In the genomic region with DNA sequence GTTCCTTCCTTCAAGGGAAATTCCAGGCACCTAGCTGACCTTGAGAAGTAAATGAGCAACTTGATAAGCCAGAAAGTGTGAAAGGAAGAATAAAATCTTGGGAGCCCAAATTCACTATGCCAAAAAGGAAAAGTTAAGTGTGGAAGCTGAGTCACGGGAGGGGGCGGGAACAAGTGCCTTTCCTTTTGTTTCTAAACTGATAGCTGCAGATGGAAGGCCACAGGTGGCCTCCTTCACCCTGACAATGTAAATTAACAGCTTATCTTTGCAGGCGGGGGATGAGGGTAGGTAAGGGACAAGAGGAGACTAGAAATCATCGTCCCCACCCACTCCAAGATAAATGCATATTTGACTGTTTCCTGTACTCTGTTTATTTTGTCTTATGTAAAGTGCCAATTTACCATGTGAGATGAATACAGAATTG, we compare ENCODE assay signal across 1 cellular context.
A peak's percentile ranks its signal among the peaks of the same experiment; 100 is the strongest.
TF ChIP-seq lines count a peak whose summit lies in the region.

No MANE protein-coding gene starts in this region.

TF ChIP-seq in K562, 482 proteins besides CTCF, POLR2A, EP300 and RAD21 (continued from another document and continues in another):
- TF ChIP-seq, protein P1, sequence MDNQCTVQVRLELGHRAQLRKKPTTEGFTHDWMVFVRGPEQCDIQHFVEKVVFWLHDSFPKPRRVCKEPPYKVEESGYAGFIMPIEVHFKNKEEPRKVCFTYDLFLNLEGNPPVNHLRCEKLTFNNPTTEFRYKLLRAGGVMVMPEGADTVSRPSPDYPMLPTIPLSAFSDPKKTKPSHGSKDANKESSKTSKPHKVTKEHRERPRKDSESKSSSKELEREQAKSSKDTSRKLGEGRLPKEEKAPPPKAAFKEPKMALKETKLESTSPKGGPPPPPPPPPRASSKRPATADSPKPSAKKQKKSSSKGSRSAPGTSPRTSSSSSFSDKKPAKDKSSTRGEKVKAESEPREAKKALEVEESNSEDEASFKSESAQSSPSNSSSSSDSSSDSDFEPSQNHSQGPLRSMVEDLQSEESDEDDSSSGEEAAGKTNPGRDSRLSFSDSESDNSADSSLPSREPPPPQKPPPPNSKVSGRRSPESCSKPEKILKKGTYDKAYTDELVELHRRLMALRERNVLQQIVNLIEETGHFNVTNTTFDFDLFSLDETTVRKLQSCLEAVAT (IDR thresholded peaks at IDR 0.05): no peak
- TF ChIP-seq, protein P2, sequence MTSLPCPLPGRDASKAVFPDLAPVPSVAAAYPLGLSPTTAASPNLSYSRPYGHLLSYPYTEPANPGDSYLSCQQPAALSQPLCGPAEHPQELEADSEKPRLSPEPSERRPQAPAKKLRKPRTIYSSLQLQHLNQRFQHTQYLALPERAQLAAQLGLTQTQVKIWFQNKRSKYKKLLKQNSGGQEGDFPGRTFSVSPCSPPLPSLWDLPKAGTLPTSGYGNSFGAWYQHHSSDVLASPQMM (CRISPR knock-in tag; IDR thresholded peaks at IDR 0.05): no peak
- TF ChIP-seq CTBP1 (IDR thresholded peaks at IDR 0.05; ENCODE audit: borderline replicate concordance) (peak; percentile 96), HDGF (IDR thresholded peaks at IDR 0.05) (no peak), POLR2AphosphoS5 (IDR thresholded peaks at IDR 0.05; ENCODE audit: control insufficient read depth, insufficient read depth, low read depth, low read length) (peak; percentile 75), CCAR2 (IDR thresholded peaks at IDR 0.05; ENCODE audit: low read depth, low read length) (no peak), TRIM24 (IDR thresholded peaks at IDR 0.05) (peak in 1 of 2 experiments; percentile 42; a peak in 2 of 4 replicates), CREM (IDR thresholded peaks at IDR 0.05; ENCODE audit: low read depth) (peak; percentile 46; the same call in 1 of the 2 replicates), MAFK (IDR thresholded peaks at IDR 0.05; ENCODE audit: low read length) (0 out of 2 replicates have a peak, but pooled peaks have one; percentile 5), ZNF165 (CRISPR knock-in tag; IDR thresholded peaks at IDR 0.05; ENCODE audit: borderline replicate concordance) (no peak), KLF16 (IDR thresholded peaks at IDR 0.05) (peak; percentile 69; the same call in 1 of the 2 replicates), JUNB (CRISPR knock-in tag; conservative IDR thresholded peaks at IDR 0.05) (no peak), MTA1 (IDR thresholded peaks at IDR 0.05; ENCODE audit: borderline replicate concordance) (peak; percentile 42), HDAC1 (IDR thresholded peaks at IDR 0.05) (peak; percentile 14 to 48; a peak in 2 of 4 replicates), SOX6 (IDR thresholded peaks at IDR 0.05) (peak; percentile 99), ARID1B (IDR thresholded peaks at IDR 0.05) (peak; percentile 90), MAFF (IDR thresholded peaks at IDR 0.05; ENCODE audit: low read length) (peak; percentile 68), FOXP1 (CRISPR knock-in tag; IDR thresholded peaks at IDR 0.05) (no peak), CCNT2 (IDR thresholded peaks at IDR 0.05; ENCODE audit: borderline replicate concordance, extremely low read depth, insufficient read length, low read depth, low read length) (peak; percentile 58), FOXM1 (IDR thresholded peaks at IDR 0.05; ENCODE audit: low read depth) (0 out of 2 replicates have a peak, but pooled peaks have one; percentile 25), FOXM1 (CRISPR knock-in tag; IDR thresholded peaks at IDR 0.05; ENCODE audit: low read depth) (no peak), ZNF696 (CRISPR knock-in tag; conservative IDR thresholded peaks at IDR 0.05) (no peak), RCOR1 (IDR thresholded peaks at IDR 0.05; ENCODE audit: borderline replicate concordance in 1 of 2, low read depth in 2 of 2, low read length in 2 of 2) (peak in 1 of 2 experiments; percentile 93; a peak in 2 of 4 replicates), ZKSCAN3 (CRISPR knock-in tag; IDR thresholded peaks at IDR 0.05) (no peak), GATA2 (CRISPR knock-in tag; IDR thresholded peaks at IDR 0.05) (peak; percentile 34; the same call in 1 of the 2 replicates), PML (IDR thresholded peaks at IDR 0.05; ENCODE audit: low read length) (0 out of 2 replicates have a peak, but pooled peaks have one; percentile 34), ZNF121 (CRISPR knock-in tag; conservative IDR thresholded peaks at IDR 0.05) (no peak), MEIS2 (IDR thresholded peaks at IDR 0.05; ENCODE audit: partially characterized antibody) (peak; percentile 81), TCF3 (CRISPR knock-in tag; IDR thresholded peaks at IDR 0.05) (peak; percentile 76), MYNN (IDR thresholded peaks at IDR 0.05) (peak; percentile 43; the same call in 1 of the 2 replicates), MYNN (CRISPR knock-in tag; IDR thresholded peaks at IDR 0.05) (no peak), TEAD4 (IDR thresholded peaks at IDR 0.05; ENCODE audit: low read length) (peak; percentile 81), TEAD4 (CRISPR knock-in tag; IDR thresholded peaks at IDR 0.05; ENCODE audit: borderline replicate concordance) (no peak), LARP7 (IDR thresholded peaks at IDR 0.05) (no peak), CBFA2T3 (IDR thresholded peaks at IDR 0.05) (peak; percentile 90), DACH1 (IDR thresholded peaks at IDR 0.05; ENCODE audit: partially characterized antibody) (peak; percentile 42), MECOM (CRISPR knock-in tag; IDR thresholded peaks at IDR 0.05) (no peak), EGR1 (conservative IDR thresholded peaks at IDR 0.05) (peak; percentile 82), TBL1XR1 (IDR thresholded peaks at IDR 0.05; ENCODE audit: low read length in 2 of 2) (0 out of 4 replicates have a peak, but pooled peaks of 1 of the 2 experiments have one; percentile 37), BMI1 (IDR thresholded peaks at IDR 0.05; ENCODE audit: low read length) (no peak), SMARCB1 (IDR thresholded peaks at IDR 0.05; ENCODE audit: insufficient read length, low read depth) (no peak), GATAD2B (IDR thresholded peaks at IDR 0.05; ENCODE audit: borderline replicate concordance) (peak; percentile 60; the same call in 1 of the 2 replicates), XRCC5 (IDR thresholded peaks at IDR 0.05; ENCODE audit: low read depth, low read length) (no peak)
- TF ChIP-seq, protein P3, sequence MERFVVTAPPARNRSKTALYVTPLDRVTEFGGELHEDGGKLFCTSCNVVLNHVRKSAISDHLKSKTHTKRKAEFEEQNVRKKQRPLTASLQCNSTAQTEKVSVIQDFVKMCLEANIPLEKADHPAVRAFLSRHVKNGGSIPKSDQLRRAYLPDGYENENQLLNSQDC (CRISPR knock-in tag; IDR thresholded peaks at IDR 0.05): no peak
- TF ChIP-seq, protein P4, sequence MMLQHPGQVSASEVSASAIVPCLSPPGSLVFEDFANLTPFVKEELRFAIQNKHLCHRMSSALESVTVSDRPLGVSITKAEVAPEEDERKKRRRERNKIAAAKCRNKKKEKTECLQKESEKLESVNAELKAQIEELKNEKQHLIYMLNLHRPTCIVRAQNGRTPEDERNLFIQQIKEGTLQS (IDR thresholded peaks at IDR 0.05): peak; percentile 45; the same call in 1 of the 2 replicates
- TF ChIP-seq, protein P4 (CRISPR knock-in tag; conservative IDR thresholded peaks at IDR 0.05): no peak
- TF ChIP-seq, protein P5, sequence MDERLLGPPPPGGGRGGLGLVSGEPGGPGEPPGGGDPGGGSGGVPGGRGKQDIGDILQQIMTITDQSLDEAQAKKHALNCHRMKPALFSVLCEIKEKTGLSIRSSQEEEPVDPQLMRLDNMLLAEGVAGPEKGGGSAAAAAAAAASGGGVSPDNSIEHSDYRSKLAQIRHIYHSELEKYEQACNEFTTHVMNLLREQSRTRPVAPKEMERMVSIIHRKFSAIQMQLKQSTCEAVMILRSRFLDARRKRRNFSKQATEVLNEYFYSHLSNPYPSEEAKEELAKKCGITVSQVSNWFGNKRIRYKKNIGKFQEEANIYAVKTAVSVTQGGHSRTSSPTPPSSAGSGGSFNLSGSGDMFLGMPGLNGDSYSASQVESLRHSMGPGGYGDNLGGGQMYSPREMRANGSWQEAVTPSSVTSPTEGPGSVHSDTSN (CRISPR knock-in tag; IDR thresholded peaks at IDR 0.05; ENCODE audit: low read depth): no peak
- TF ChIP-seq, protein P5 (tag; conservative IDR thresholded peaks at IDR 0.05; ENCODE audit: low read depth): peak; percentile 62
- TF ChIP-seq, protein P6, sequence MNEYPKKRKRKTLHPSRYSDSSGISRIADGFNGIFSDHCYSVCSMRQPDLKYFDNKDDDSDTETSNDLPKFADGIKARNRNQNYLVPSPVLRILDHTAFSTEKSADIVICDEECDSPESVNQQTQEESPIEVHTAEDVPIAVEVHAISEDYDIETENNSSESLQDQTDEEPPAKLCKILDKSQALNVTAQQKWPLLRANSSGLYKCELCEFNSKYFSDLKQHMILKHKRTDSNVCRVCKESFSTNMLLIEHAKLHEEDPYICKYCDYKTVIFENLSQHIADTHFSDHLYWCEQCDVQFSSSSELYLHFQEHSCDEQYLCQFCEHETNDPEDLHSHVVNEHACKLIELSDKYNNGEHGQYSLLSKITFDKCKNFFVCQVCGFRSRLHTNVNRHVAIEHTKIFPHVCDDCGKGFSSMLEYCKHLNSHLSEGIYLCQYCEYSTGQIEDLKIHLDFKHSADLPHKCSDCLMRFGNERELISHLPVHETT (CRISPR knock-in tag; conservative IDR thresholded peaks at IDR 0.05 in 1 of 2, IDR thresholded peaks at IDR 0.05 in 1 of 2): no peak
- TF ChIP-seq, protein P7, sequence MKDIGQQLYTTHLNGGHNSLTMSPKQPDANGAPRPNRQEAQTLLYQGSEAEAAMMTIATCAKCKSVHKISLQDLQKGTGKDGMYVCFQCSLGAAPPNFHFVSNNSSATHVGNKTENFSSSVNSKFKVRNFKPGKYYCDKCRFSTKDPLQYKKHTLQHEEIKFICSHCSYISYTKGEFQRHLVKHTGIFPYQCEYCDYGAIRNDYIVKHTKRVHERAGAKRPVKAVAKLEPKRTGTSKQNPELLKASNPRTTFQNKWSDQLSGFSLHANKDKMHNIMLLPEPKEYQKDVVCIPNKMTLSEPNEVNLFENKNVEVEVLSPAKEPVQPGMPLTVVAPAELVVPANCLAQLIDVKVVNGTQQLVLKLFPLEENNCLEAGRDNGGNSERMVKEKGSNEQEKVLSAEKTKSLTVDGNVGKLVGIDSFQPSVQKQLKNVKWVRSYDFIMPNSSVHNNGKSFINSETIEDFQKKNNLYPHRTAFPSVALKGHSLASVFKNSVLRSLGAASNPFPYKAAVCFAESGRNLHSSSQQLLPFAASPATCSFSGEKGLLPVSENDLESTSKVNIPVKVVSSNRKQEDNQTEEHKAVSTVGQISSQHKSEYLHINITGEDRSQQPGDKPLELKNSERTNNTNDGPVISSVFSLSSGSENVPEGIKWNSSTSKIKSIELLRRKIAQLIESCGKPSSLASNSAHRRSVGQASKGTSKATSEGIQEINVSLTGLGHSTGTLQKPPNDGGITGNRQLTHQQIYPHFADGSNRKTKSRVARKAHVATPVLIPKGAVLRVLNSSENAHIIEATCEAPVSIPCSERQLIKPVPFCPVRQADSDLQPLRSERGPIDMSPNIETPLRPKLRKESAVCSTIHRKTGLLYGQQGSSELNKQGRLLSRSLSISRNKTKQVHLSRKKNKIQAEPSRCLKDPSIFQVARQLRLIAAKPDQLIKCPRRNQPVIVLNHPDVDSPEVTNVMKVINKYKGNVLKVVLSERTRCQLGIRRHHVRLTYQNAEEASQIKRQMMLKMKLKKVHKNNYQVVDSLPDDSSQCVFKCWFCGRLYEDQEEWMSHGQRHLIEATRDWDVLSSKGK (CRISPR knock-in tag; IDR thresholded peaks at IDR 0.05): no peak
- TF ChIP-seq, protein P8, sequence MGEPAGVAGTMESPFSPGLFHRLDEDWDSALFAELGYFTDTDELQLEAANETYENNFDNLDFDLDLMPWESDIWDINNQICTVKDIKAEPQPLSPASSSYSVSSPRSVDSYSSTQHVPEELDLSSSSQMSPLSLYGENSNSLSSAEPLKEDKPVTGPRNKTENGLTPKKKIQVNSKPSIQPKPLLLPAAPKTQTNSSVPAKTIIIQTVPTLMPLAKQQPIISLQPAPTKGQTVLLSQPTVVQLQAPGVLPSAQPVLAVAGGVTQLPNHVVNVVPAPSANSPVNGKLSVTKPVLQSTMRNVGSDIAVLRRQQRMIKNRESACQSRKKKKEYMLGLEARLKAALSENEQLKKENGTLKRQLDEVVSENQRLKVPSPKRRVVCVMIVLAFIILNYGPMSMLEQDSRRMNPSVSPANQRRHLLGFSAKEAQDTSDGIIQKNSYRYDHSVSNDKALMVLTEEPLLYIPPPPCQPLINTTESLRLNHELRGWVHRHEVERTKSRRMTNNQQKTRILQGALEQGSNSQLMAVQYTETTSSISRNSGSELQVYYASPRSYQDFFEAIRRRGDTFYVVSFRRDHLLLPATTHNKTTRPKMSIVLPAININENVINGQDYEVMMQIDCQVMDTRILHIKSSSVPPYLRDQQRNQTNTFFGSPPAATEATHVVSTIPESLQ (CRISPR knock-in tag; IDR thresholded peaks at IDR 0.05): no peak
- TF ChIP-seq, protein P9, sequence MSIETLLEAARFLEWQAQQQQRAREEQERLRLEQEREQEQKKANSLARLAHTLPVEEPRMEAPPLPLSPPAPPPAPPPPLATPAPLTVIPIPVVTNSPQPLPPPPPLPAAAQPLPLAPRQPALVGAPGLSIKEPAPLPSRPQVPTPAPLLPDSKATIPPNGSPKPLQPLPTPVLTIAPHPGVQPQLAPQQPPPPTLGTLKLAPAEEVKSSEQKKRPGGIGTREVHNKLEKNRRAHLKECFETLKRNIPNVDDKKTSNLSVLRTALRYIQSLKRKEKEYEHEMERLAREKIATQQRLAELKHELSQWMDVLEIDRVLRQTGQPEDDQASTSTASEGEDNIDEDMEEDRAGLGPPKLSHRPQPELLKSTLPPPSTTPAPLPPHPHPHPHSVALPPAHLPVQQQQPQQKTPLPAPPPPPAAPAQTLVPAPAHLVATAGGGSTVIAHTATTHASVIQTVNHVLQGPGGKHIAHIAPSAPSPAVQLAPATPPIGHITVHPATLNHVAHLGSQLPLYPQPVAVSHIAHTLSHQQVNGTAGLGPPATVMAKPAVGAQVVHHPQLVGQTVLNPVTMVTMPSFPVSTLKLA (conservative IDR thresholded peaks at IDR 0.05): no peak; a peak in 1 of 4 replicates
- TF ChIP-seq, protein P10, sequence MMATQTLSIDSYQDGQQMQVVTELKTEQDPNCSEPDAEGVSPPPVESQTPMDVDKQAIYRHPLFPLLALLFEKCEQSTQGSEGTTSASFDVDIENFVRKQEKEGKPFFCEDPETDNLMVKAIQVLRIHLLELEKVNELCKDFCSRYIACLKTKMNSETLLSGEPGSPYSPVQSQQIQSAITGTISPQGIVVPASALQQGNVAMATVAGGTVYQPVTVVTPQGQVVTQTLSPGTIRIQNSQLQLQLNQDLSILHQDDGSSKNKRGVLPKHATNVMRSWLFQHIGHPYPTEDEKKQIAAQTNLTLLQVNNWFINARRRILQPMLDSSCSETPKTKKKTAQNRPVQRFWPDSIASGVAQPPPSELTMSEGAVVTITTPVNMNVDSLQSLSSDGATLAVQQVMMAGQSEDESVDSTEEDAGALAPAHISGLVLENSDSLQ (IDR thresholded peaks at IDR 0.05): peak; percentile 63
